In the genomic region with DNA sequence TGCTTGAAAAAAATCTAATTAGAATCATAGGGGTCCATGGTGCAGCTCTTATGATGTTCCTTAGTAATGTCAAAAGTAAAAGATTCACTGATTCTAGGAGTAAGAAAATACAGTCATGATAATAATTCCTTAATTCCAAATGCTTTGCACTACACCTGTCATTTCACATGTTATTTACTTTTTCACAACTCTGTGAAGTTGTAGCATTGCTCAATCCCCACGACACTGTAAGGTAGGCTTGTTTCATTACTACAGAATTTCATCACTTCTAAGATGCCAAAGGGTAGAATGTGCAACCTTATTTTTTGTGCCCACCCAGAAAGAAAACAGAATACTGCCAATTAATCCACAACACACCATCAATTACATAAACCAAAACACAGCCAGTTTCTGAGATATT, we compare ENCODE assay signal across 25 cellular contexts. TPM values are rescaled to one million over a fixed set of nuclear protein-coding genes. Genes with fewer than 3 reads are reported as not detected.
DNase-seq lines count a peak whose midpoint lies in the region; ATAC-seq, FAIRE-seq and TF ChIP-seq lines count a peak whose summit lies in the region.
"Had no signal": no experiment of that assay in that cellular context is flagged by ENCODE, and none has a peak within 500 bp of the region (broad histone marks: within the 10 kb centered on the region; RNA-seq: fewer than 3 reads in every experiment).

No MANE protein-coding gene starts in this region.

- no peaks in the 10 kb centered on the region for H3K27me3 ChIP-seq in IMR-90 (ENCODE audit: control insufficient read depth, insufficient read depth, low read length)
- no peaks in the 10 kb centered on the region for H3K27me3 ChIP-seq in bronchial epithelial cell (ENCODE audit: control insufficient read depth, insufficient read depth, low read length)
- H3K27me3 ChIP-seq in HepG2 (ENCODE audit: control insufficient read depth in 1 of 2, insufficient read depth in 2 of 2, low read length in 2 of 2), result peaks cover 0 to 2% of the 10 kb centered on the region in 2 experiments; a peak in 2 of 5 replicates
- H3K27me3 ChIP-seq: BE2C; BLaER1 treated with 17β-estradiol and CSF1 and Interleukin-3, amounts not matched to agents 10 nM and 100 nM had no signal

- no peak overlapping the region for H2AK5ac ChIP-seq in IMR-90 (ENCODE audit: low read depth, low read length)

- POLR2A ChIA-PET in IMR-90 (lab: Charles Lee; ENCODE audit: unreplicated experiment) (no interaction called here), HepG2 (lab: Yijun Ruan, JAX) (no interaction called here)

- TF ChIP-seq POLR2A in IMR-90 (IDR thresholded peaks at IDR 0.05; ENCODE audit: low read depth, low read length), result no peak
- no peak for TF ChIP-seq POLR2A in HepG2 (IDR thresholded peaks at IDR 0.05; ENCODE audit: insufficient read depth in 1 of 2, low read depth in 2 of 2, low read length in 2 of 2)

- no peak overlapping the region for H2BK20ac ChIP-seq in IMR-90 (ENCODE audit: low read depth, low read length)

- H3K4me1 ChIP-seq in IMR-90 (ENCODE audit: control insufficient read depth, insufficient read depth, low read length) (peaks cover 6% of the 10 kb centered on the region; the same call in 1 of the 2 replicates), HepG2 (ENCODE audit: insufficient read depth, low read length) (no peaks in the 10 kb centered on the region)
- H3K4me1 ChIP-seq: A549, BE2C had no signal

- WGBS in IMR-90 (ENCODE audit: extremely low coverage in 2 of 2, insufficient read length in 1 of 2), 2 experiments, result no CpG with 5 or more reads among the region's 1 CpG
- 0% methylated on average over 1 of the region's 1 CpG for WGBS in HepG2 (ENCODE audit: low lambda C conversion rate)

- H3K4ac ChIP-seq in IMR-90 (ENCODE audit: low read depth, low read length), result no peak overlapping the region

- H3K9ac ChIP-seq in IMR-90 (ENCODE audit: low read depth, low read length), result no peak overlapping the region
- no peak overlapping the region for H3K9ac ChIP-seq in HepG2 (ENCODE audit: insufficient read depth, low read depth, low read length)
- H3K9ac ChIP-seq: BLaER1 treated with 17β-estradiol and CSF1 and Interleukin-3, amounts not matched to agents 10 nM and 100 nM had no signal

- BruUV-seq in IMR-90 (replicated peaks; lab: Mats Ljungman, UMichigan), result no TSS peak
- BruUV-seq in HepG2 (replicated peaks; lab: Mats Ljungman, UMichigan), result no TSS peak

- no peak overlapping the region for H2AK9ac ChIP-seq in IMR-90 (replicated peaks; ENCODE audit: low read depth, low read length, poor library complexity)

- TF ChIP-seq EP300 in HepG2 (IDR thresholded peaks at IDR 0.05; ENCODE audit: low read depth in 2 of 2, low read length in 2 of 2) (no peak), HepG2 (CRISPR knock-in tag; IDR thresholded peaks at IDR 0.05; ENCODE audit: borderline replicate concordance) (no peak)

- H4K91ac ChIP-seq in IMR-90 (ENCODE audit: insufficient read depth, low read depth, low read length), result no peak overlapping the region

- H2BK5ac ChIP-seq in IMR-90 (ENCODE audit: low read depth, low read length, poor library complexity, severe bottlenecking), result no peak overlapping the region

- CTCF ChIA-PET in IMR-90 (lab: Yijun Ruan, JAX) (no interaction called here), HepG2 (lab: Yijun Ruan, JAX; ENCODE audit: low intra/inter-chr PET ratio, low total read pairs) (no interaction called here)

- no peaks in the 10 kb centered on the region for H3K9me1 ChIP-seq in IMR-90 (ENCODE audit: insufficient read depth, low read length)

- dilution Hi-C loops in IMR-90 (cut with HindIII; ENCODE audit: low sequenced_read_pairs, unreplicated experiment), result no loop called here

- H2AFZ ChIP-seq in IMR-90 (replicated peaks; ENCODE audit: low read length, poor library complexity) (no peak overlapping the region), HepG2 (ENCODE audit: low read length) (no peak overlapping the region)
- H2AFZ ChIP-seq: GM23338 had no signal

- no peak overlapping the region for H4K8ac ChIP-seq in IMR-90 (ENCODE audit: low read depth in 2 of 2, low read length in 2 of 2)

- DNase-seq in IMR-90 (no peak), bronchial epithelial cell (ENCODE audit: low read depth) (peak; percentile 14), HepG2 (ENCODE audit: low spot score) (no peak), renal cortical epithelial cell (ENCODE audit: low read depth) (peak; percentile 25)
- no peak for DNase-seq in stimulated activated CD4-positive, alpha-beta T cell treated with anti-CD3 and anti-CD28 coated beads, Interleukin-4, amount 100 ng/mL, for 1 hour
- DNase-seq: 8988T; ACHN; AML-193; BE2C; CD4-positive, alpha-beta T cell; CD8-positive, alpha-beta memory T cell; DMS 273 treated with DMSO at 0.1 percent for 48 hours; DMS79; EL; GDM1; H9; HFFc6 had no signal

- no peaks in the 10 kb centered on the region for H3K9me3 ChIP-seq in IMR-90 (ENCODE audit: control insufficient read depth, insufficient read depth, low read length)
- H3K9me3 ChIP-seq in HepG2 (ENCODE audit: low read length), result no peaks in the 10 kb centered on the region
- H3K9me3 ChIP-seq: A549; BE2C; BLaER1 treated with 17β-estradiol and CSF1 and Interleukin-3, amounts not matched to agents 10 nM and 100 nM had no signal

- ATAC-seq in IMR-90 (ENCODE audit: low read depth) (no peak), HepG2 (no peak), GM19328 (IDR thresholded peaks at IDR 0.05; ENCODE audit: unreplicated experiment) (no peak), HG03139 (IDR thresholded peaks at IDR 0.05; ENCODE audit: unreplicated experiment) (no peak)
- ATAC-seq: A549, GM12878, GM23338 had no signal

- TF ChIP-seq RAD21 in IMR-90 (IDR thresholded peaks at IDR 0.05; ENCODE audit: low read length) (no peak), HepG2 (CRISPR knock-in tag; IDR thresholded peaks at IDR 0.05) (no peak)

- no peak overlapping the region for H3K14ac ChIP-seq in IMR-90 (replicated peaks; ENCODE audit: low read depth, low read length)

- H4K20me1 ChIP-seq in IMR-90 (ENCODE audit: insufficient read depth, low read length), result no peaks in the 10 kb centered on the region
- no peaks in the 10 kb centered on the region for H4K20me1 ChIP-seq in HepG2 (ENCODE audit: insufficient read depth, low read length)
- H4K20me1 ChIP-seq: BLaER1 treated with 17β-estradiol and CSF1 and Interleukin-3, amounts not matched to agents 10 nM and 100 nM had no signal

- in situ Hi-C loops in IMR-90 (cut with MboI; ENCODE audit: low sequenced_read_pairs), result no loop called here
- in situ Hi-C loops in HepG2 (cut with HindIII; ENCODE audit: extremely low pct_ligation_motif_present, low pct_unique_long_range_greater_than_20kb), result no loop called here

- no peaks in the 10 kb centered on the region for H3K79me1 ChIP-seq in IMR-90 (ENCODE audit: low read depth in 1 of 2, low read length in 2 of 2)

- no peak overlapping the region for H3K18ac ChIP-seq in IMR-90 (ENCODE audit: low read depth, low read length)

- H2BK15ac ChIP-seq in IMR-90 (ENCODE audit: low read depth, low read length), result no peak overlapping the region

- H3K56ac ChIP-seq in IMR-90 (ENCODE audit: extremely low read depth, insufficient read depth, low read length), result no peak overlapping the region

- no peak overlapping the region for H2BK120ac ChIP-seq in IMR-90 (ENCODE audit: low read depth, low read length)

- no peak overlapping the region for H3K4me2 ChIP-seq in IMR-90 (ENCODE audit: low read depth, low read length)
- H3K4me2 ChIP-seq in HepG2 (ENCODE audit: low read depth, low read length), result no peak overlapping the region
- H3K4me2 ChIP-seq: A549; BLaER1 treated with 17β-estradiol and CSF1 and Interleukin-3, amounts not matched to agents 10 nM and 100 nM; GM23338 had no signal

- H3K4me3 ChIP-seq in IMR-90 (ENCODE audit: insufficient read depth, low read depth, low read length) (no peak overlapping the region), bronchial epithelial cell (ENCODE audit: low read depth, low read length) (no peak overlapping the region), HepG2 (replicated peaks in 1 of 3; ENCODE audit: insufficient read depth in 1 of 3, low read depth in 2 of 3, low read length in 3 of 3) (no peak overlapping the region)
- H3K4me3 ChIP-seq: A549; BLaER1 treated with 17β-estradiol and CSF1 and Interleukin-3, amounts not matched to agents 10 nM and 100 nM; GM12878; GM23338 had no signal

- no peaks in the 10 kb centered on the region for H3K79me2 ChIP-seq in HepG2 (ENCODE audit: insufficient read depth, low read length)

- FAIRE-seq in bronchial epithelial cell (lab: Jason Lieb, UNC) (no peak), HepG2 (lab: Jason Lieb, UNC) (no peak)
- FAIRE-seq: A549, D721Med, GM12878, GM19239 had no signal

- H3K36me3 ChIP-seq in IMR-90 (ENCODE audit: control insufficient read depth, insufficient read depth, low read length) (no peaks in the 10 kb centered on the region), bronchial epithelial cell (ENCODE audit: control insufficient read depth, insufficient read depth, low read length) (no peaks in the 10 kb centered on the region), HepG2 (replicated peaks in 1 of 2; ENCODE audit: control insufficient read depth in 1 of 2, insufficient read depth in 2 of 2, low read length in 2 of 2) (no peaks in the 10 kb centered on the region)
- H3K36me3 ChIP-seq: BE2C; BLaER1 treated with 17β-estradiol and CSF1 and Interleukin-3, amounts not matched to agents 10 nM and 100 nM had no signal

- TF ChIP-seq CTCF in IMR-90 (conservative IDR thresholded peaks at IDR 0.05; ENCODE audit: low read depth, low read length) (no peak), bronchial epithelial cell (IDR thresholded peaks at IDR 0.05; ENCODE audit: insufficient read depth, low read length, severe bottlenecking) (no peak), HepG2 (CRISPR knock-in tag; IDR thresholded peaks at IDR 0.05) (no peak)

- H3K27ac ChIP-seq in IMR-90 (ENCODE audit: insufficient read depth, low read length), result no peak overlapping the region
- H3K27ac ChIP-seq in HepG2 (ENCODE audit: extremely low read length, insufficient read depth, low read length), result no peak overlapping the region
- H3K27ac ChIP-seq: A549; BLaER1 treated with 17β-estradiol and CSF1 and Interleukin-3, amounts not matched to agents 10 nM and 100 nM had no signal

- H4K5ac ChIP-seq in IMR-90 (ENCODE audit: low read depth, low read length), result no peak overlapping the region

- intact Hi-C loops in IMR-90 (cut with micrococcal nuclease), result no loop called here
- intact Hi-C loops in HepG2 (cut with micrococcal nuclease; ENCODE audit: unreplicated experiment), result no loop called here

- H3K23ac ChIP-seq in IMR-90 (ENCODE audit: low read depth, low read length), result no peak overlapping the region

RNA-seq across cellular contexts. Expression of a gene that starts 46.1 kb away (rescaled TPM):
- total RNA-seq in IMR-90 (2012; rRNA removed), result 0.28 and 0.36 TPM in 2 replicates
- polyA plus RNA-seq in IMR-90 (2012; rRNA removed), result 0.15 and 0.19 TPM in 2 replicates
- 0.08 and 0.14 TPM in 2 replicates for polyA plus RNA-seq in IMR-90 (2012; cell fraction: cytosol; rRNA removed)
- polyA plus RNA-seq in IMR-90 (2012; cell fraction: nucleus; rRNA removed; ENCODE audit: low replicate concordance), result 0.48 and 1.6 TPM in 2 replicates
- total RNA-seq in bronchial epithelial cell, result 1.6 and 3.2 TPM in 2 replicates
- total RNA-seq in HepG2 (2016; rRNA removed; fragmentation: Illumina TruSeq; extraction: Trizol), result 0.49 and 0.62 TPM in 2 replicates
- 0.26 and 0.51 TPM in 2 replicates for total RNA-seq in HepG2 (2016; cell fraction: cytosol; rRNA removed; fragmentation: Illumina TruSeq; extraction: Trizol; ENCODE audit: low read depth)
- total RNA-seq in HepG2 (2016; cell fraction: insoluble cytoplasmic fraction; rRNA removed; fragmentation: Illumina TruSeq; extraction: Trizol), result 0.17 and 0.40 TPM in 2 replicates
- total RNA-seq in HepG2 (2016; cell fraction: membrane; rRNA removed; fragmentation: Illumina TruSeq; extraction: Trizol), result 0.34 and 0.37 TPM in 2 replicates
- total RNA-seq in HepG2 (2016; cell fraction: nucleus; rRNA removed; fragmentation: Illumina TruSeq; extraction: Trizol), result 0.22 and 1.1 TPM in 2 replicates
- 0.20 and 0.49 TPM in 2 replicates for polyA plus RNA-seq in HepG2 (2011; rRNA removed)
- 0.27 TPM in 2 replicates for polyA plus RNA-seq in HepG2 (2011; cell fraction: cytosol; rRNA removed)
- polyA plus RNA-seq in HepG2 (2011; cell fraction: nucleus; rRNA removed), result 0.53 and 0.57 TPM in 2 replicates
- 0.29 and 0.35 TPM in 2 replicates for polyA plus RNA-seq in HepG2 (2012)
- 0.08 and 0.15 TPM in 2 replicates for polyA plus RNA-seq in HepG2 (2016; cell fraction: cytosol; fragmentation: Illumina TruSeq; extraction: Trizol; ENCODE audit: low read depth)
- polyA plus RNA-seq in HepG2 (2016; cell fraction: insoluble cytoplasmic fraction; fragmentation: Illumina TruSeq; extraction: Trizol; ENCODE audit: low read depth), result 0.44 and 0.47 TPM in 2 replicates
- polyA plus RNA-seq in HepG2 (2016; cell fraction: membrane; fragmentation: Illumina TruSeq; extraction: Trizol; ENCODE audit: low read depth), result 0.25 and 0.34 TPM in 2 replicates
- polyA plus RNA-seq in HepG2 (2016; cell fraction: nucleus; fragmentation: Illumina TruSeq; extraction: Trizol; ENCODE audit: insufficient read depth, low read depth), result 0.26 and 0.32 TPM in 2 replicates
- polyA minus RNA-seq in HepG2 (2011; rRNA and poly(A)+ RNA removed; ENCODE audit: low replicate concordance), result 0.16 TPM in 1 of 2 replicates, not detected in the other
- 0.20 TPM in 1 of 2 replicates, not detected in the other for polyA minus RNA-seq in HepG2 (2011; cell fraction: cytosol; rRNA and poly(A)+ RNA removed)
- polyA minus RNA-seq in HepG2 (2011; cell fraction: nucleus; rRNA and poly(A)+ RNA removed), result 1.2 and 1.5 TPM in 2 replicates
- total RNA-seq in renal cortical epithelial cell, result 1.7 and 6.4 TPM in 2 replicates
- total RNA-seq: CD4-positive, alpha-beta T cell; CD8-positive, alpha-beta memory T cell had no signal

Comparison
In these comparisons a context has a peak if more than half of its experiments do, and no peak if none do; other contexts are left out.
1. DNase-seq: peak in bronchial epithelial cell (single experiment) and renal cortical epithelial cell (single experiment); none in IMR-90 (single experiment), HepG2 (single experiment) and stimulated activated CD4-positive, alpha-beta T cell treated with anti-CD3 and anti-CD28 coated beads, Interleukin-4, amount 100 ng/mL, for 1 hour (single experiment).